In the genomic region with DNA sequence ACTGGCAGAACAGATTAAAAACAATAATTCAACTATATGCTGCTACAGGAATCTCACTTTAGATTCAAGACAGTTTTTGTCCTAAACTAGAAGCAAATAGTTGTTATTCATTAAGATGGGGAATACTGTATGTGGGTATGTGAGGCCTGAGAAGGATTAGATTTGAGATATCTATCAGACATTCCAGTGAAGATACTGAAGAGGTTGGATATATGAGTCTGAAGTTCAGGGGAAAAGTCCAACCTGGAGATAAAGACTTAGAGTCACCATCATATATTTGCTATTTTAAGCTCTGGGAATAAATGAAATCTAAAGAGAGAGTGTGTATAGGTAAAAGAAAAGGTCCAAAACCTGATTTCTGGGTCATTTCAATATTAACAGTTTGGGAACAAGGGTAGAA, we compare ENCODE assay signal across 21 cellular contexts.
DNase-seq lines count a peak whose midpoint lies in the region; ATAC-seq, FAIRE-seq and TF ChIP-seq lines count a peak whose summit lies in the region.
"Had no signal": no experiment of that assay in that cellular context is flagged by ENCODE, and none has a peak within 500 bp of the region (broad histone marks: within the 10 kb centered on the region; RNA-seq: fewer than 3 reads in every experiment).

No MANE protein-coding gene starts in this region.

- in situ Hi-C loops in mammary epithelial cell (cut with MboI; ENCODE audit: low sequenced_read_pairs in 2 of 2), result loop anchor here in 1 of 2 donors (25.0 kb wide), 1 partner anchor 100 kb away; a partner anchor contains a TSS

- no peak for TF ChIP-seq POLR2A in breast epithelium (IDR thresholded peaks at IDR 0.05)

- no peak for DNase-seq in mammary epithelial cell
- DNase-seq in breast epithelium (ENCODE audit: low spot score in 2 of 2), result no peak
- DNase-seq in astrocyte (ENCODE audit: low read depth), result no peak
- DNase-seq in left colon, result no peak
- peak; percentile 76 for DNase-seq in small intestine
- no peak for DNase-seq in CD4-positive, alpha-beta memory T cell
- no peak for DNase-seq in glomerular visceral epithelial cell (ENCODE audit: extremely low spot score)
- DNase-seq: AML-193; CD4-positive, alpha-beta T cell; CD8-positive, alpha-beta memory T cell; COR-L47; DMS79 treated with DMSO at 0.1 percent for 48 hours; GF-D8 had no signal

- intact Hi-C loops in mammary epithelial cell (cut with micrococcal nuclease) (no loop called here), breast epithelium (cut with DNase I; ENCODE audit: low total_unique reads) (no loop called here), left colon (cut with DNase I, micrococcal nuclease) (no loop called here)
- intact Hi-C loops in CD4-positive, alpha-beta memory T cell (cut with micrococcal nuclease), result no loop called here

- ATAC-seq in left colon (peak; percentile 59), GM21390 (IDR thresholded peaks at IDR 0.05; ENCODE audit: unreplicated experiment) (no peak)
- ATAC-seq: A549 had no signal

- H3K4me1 ChIP-seq in mammary epithelial cell (ENCODE audit: insufficient read depth, low read length), result peaks cover 28% of the 10 kb centered on the region
- no peaks in the 10 kb centered on the region for H3K4me1 ChIP-seq in breast epithelium
- H3K4me1 ChIP-seq in astrocyte (ENCODE audit: insufficient read depth, low read length), result no peaks in the 10 kb centered on the region
- peaks cover 3 to 6% of the 10 kb centered on the region in 2 donors for H3K4me1 ChIP-seq in small intestine (ENCODE audit: control insufficient read depth in 2 of 2, insufficient read depth in 1 of 2, low read depth in 1 of 2, low read length in 1 of 2)
- peaks cover 12% of the 10 kb centered on the region for H3K4me1 ChIP-seq in CD4-positive, alpha-beta memory T cell (ENCODE audit: insufficient read depth, low read length)

- TF ChIP-seq CTCF in mammary epithelial cell (conservative IDR thresholded peaks at IDR 0.05 in 1 of 2, IDR thresholded peaks at IDR 0.05 in 1 of 2; ENCODE audit: extremely low read depth in 1 of 2, insufficient read depth in 1 of 2, low read depth in 1 of 2, low read length in 2 of 2) (no peak), breast epithelium (IDR thresholded peaks at IDR 0.05) (no peak), astrocyte (IDR thresholded peaks at IDR 0.05; ENCODE audit: insufficient read depth, low read depth, low read length) (no peak)

- no peak overlapping the region for H3K27ac Mint-ChIP-seq in astrocyte (ENCODE audit: unreplicated experiment)
- H3K27ac Mint-ChIP-seq in CD4-positive, alpha-beta memory T cell, result no peak overlapping the region
- H3K27ac Mint-ChIP-seq: B cell; CD4-positive, alpha-beta T cell; CD8-positive, alpha-beta memory T cell had no signal

- peak; percentile 71 for FAIRE-seq in astrocyte (lab: Jason Lieb, UNC)
- no peak for FAIRE-seq in small intestine (lab: Jason Lieb, UNC)
- FAIRE-seq: A549, GM12891, GM18507 had no signal

- CTCF ChIA-PET in mammary epithelial cell (lab: Charles Lee; ENCODE audit: low non-redundant PET), result no interaction called here
- CTCF ChIA-PET in CD4-positive, alpha-beta memory T cell (lab: Charles Lee; ENCODE audit: partially characterized antibody), result no interaction called here

- H3K9me3 ChIP-seq in mammary epithelial cell (replicated peaks; ENCODE audit: insufficient read depth, low read length) (no peaks in the 10 kb centered on the region), breast epithelium (no peaks in the 10 kb centered on the region), astrocyte (ENCODE audit: insufficient read depth, low read depth, low read length) (no peaks in the 10 kb centered on the region), small intestine (ENCODE audit: control insufficient read depth, low read depth) (no peaks in the 10 kb centered on the region)
- no peaks in the 10 kb centered on the region for H3K9me3 ChIP-seq in CD4-positive, alpha-beta memory T cell (ENCODE audit: control insufficient read depth in 1 of 2, low read length in 2 of 2)
- H3K9me3 ChIP-seq: A549; BLaER1 treated with 17β-estradiol and CSF1 and Interleukin-3, amounts not matched to agents 10 nM and 100 nM had no signal

- H3K4me1 Mint-ChIP-seq in astrocyte (ENCODE audit: low read depth, unreplicated experiment), result no peaks in the 10 kb centered on the region
- no peaks in the 10 kb centered on the region for H3K4me1 Mint-ChIP-seq in CD4-positive, alpha-beta memory T cell
- H3K4me1 Mint-ChIP-seq: B cell; CD8-positive, alpha-beta memory T cell had no signal

- POLR2A ChIA-PET in CD4-positive, alpha-beta memory T cell (lab: Charles Lee; ENCODE audit: partially characterized antibody), result no interaction called here

- H3K36me3 Mint-ChIP-seq in astrocyte (ENCODE audit: low read depth, unreplicated experiment), result no peaks in the 10 kb centered on the region
- no peaks in the 10 kb centered on the region for H3K36me3 Mint-ChIP-seq in CD4-positive, alpha-beta memory T cell
- H3K36me3 Mint-ChIP-seq: CD8-positive, alpha-beta memory T cell had no signal

- no peaks in the 10 kb centered on the region for H4K20me1 ChIP-seq in mammary epithelial cell (ENCODE audit: insufficient read depth, low read length)
- H4K20me1 ChIP-seq in astrocyte (ENCODE audit: insufficient read depth, low read length), result no peaks in the 10 kb centered on the region
- H4K20me1 ChIP-seq: BLaER1 treated with 17β-estradiol and CSF1 and Interleukin-3, amounts not matched to agents 10 nM and 100 nM had no signal

- no peak overlapping the region for H3K4me3 ChIP-seq in mammary epithelial cell (replicated peaks in 1 of 3; ENCODE audit: insufficient read depth in 1 of 3, low read depth in 2 of 3, low read length in 3 of 3)
- H3K4me3 ChIP-seq in breast epithelium, result no peak overlapping the region
- no peak overlapping the region for H3K4me3 ChIP-seq in astrocyte (ENCODE audit: insufficient read depth, low read depth, low read length)
- H3K4me3 ChIP-seq in small intestine (ENCODE audit: low read depth in 1 of 2, low read length in 2 of 2), result no peak overlapping the region
- H3K4me3 ChIP-seq in CD4-positive, alpha-beta memory T cell (ENCODE audit: low read length in 2 of 2), result no peak overlapping the region
- H3K4me3 ChIP-seq: A549; BLaER1 treated with 17β-estradiol and CSF1 and Interleukin-3, amounts not matched to agents 10 nM and 100 nM had no signal

- dilution Hi-C loops in mammary epithelial cell (cut with HindIII; ENCODE audit: low sequenced_read_pairs), result loop anchor here (10.0 kb wide), 1 partner anchor 98 kb away; a partner anchor contains a TSS

- no TSS peak for BruUV-seq in mammary epithelial cell (replicated peaks; lab: Mats Ljungman, UMichigan)

- no peak overlapping the region for H3K4me3 Mint-ChIP-seq in astrocyte (ENCODE audit: unreplicated experiment)
- no peak overlapping the region for H3K4me3 Mint-ChIP-seq in CD4-positive, alpha-beta memory T cell
- H3K4me3 Mint-ChIP-seq: B cell; CD4-positive, alpha-beta T cell; CD8-positive, alpha-beta memory T cell had no signal

- H3K27me3 Mint-ChIP-seq in astrocyte (ENCODE audit: low read depth, unreplicated experiment), result peaks cover under 1% of the 10 kb centered on the region
- peaks cover 4 to 12% of the 10 kb centered on the region in 2 donors for H3K27me3 Mint-ChIP-seq in CD4-positive, alpha-beta memory T cell

- H3K9ac ChIP-seq in mammary epithelial cell (ENCODE audit: insufficient read depth, low read length) (no peak overlapping the region), astrocyte (ENCODE audit: low read length) (no peak overlapping the region)
- H3K9ac ChIP-seq: BLaER1 treated with 17β-estradiol and CSF1 and Interleukin-3, amounts not matched to agents 10 nM and 100 nM had no signal

- no peaks in the 10 kb centered on the region for H3K27me3 ChIP-seq in mammary epithelial cell (ENCODE audit: insufficient read depth, low read length)
- no peaks in the 10 kb centered on the region for H3K27me3 ChIP-seq in breast epithelium
- H3K27me3 ChIP-seq in astrocyte (ENCODE audit: insufficient read depth, low read length), result no peaks in the 10 kb centered on the region
- H3K27me3 ChIP-seq in small intestine (ENCODE audit: control insufficient read depth in 2 of 2, insufficient read depth in 2 of 2, low read length in 2 of 2), result no peaks in the 10 kb centered on the region
- peaks cover 5% of the 10 kb centered on the region for H3K27me3 ChIP-seq in CD4-positive, alpha-beta memory T cell (ENCODE audit: insufficient read depth, low read length)
- H3K27me3 ChIP-seq: BLaER1 treated with 17β-estradiol and CSF1 and Interleukin-3, amounts not matched to agents 10 nM and 100 nM had no signal

- peak overlapping the region; percentile 37 for H2AFZ ChIP-seq in mammary epithelial cell (ENCODE audit: low read depth, low read length)
- H2AFZ ChIP-seq in astrocyte (ENCODE audit: low read depth, low read length), result no peak overlapping the region

- no peak overlapping the region for H3K4me2 ChIP-seq in mammary epithelial cell (ENCODE audit: insufficient read depth, low read depth, low read length)
- H3K4me2 ChIP-seq in astrocyte (ENCODE audit: low read length), result no peak overlapping the region
- H3K4me2 ChIP-seq: A549; BLaER1 treated with 17β-estradiol and CSF1 and Interleukin-3, amounts not matched to agents 10 nM and 100 nM had no signal

- H3K27ac ChIP-seq in mammary epithelial cell (ENCODE audit: insufficient read depth, low read depth, low read length) (no peak overlapping the region), breast epithelium (no peak overlapping the region), astrocyte (ENCODE audit: low read depth, low read length) (no peak overlapping the region), small intestine (ENCODE audit: low read depth in 1 of 2, low read length in 1 of 2) (peak overlapping the region in 1 of 2 donors; percentile 6)
- no peak overlapping the region for H3K27ac ChIP-seq in CD4-positive, alpha-beta memory T cell (ENCODE audit: low read depth, low read length)
- H3K27ac ChIP-seq: 22Rv1; A549; BLaER1 treated with 17β-estradiol and CSF1 and Interleukin-3, amounts not matched to agents 10 nM and 100 nM; C4-2B had no signal

- H3K36me3 ChIP-seq in mammary epithelial cell (ENCODE audit: insufficient read depth, low read length), result no peaks in the 10 kb centered on the region
- no peaks in the 10 kb centered on the region for H3K36me3 ChIP-seq in breast epithelium
- H3K36me3 ChIP-seq in astrocyte (ENCODE audit: insufficient read depth, low read length), result no peaks in the 10 kb centered on the region
- no peaks in the 10 kb centered on the region for H3K36me3 ChIP-seq in small intestine (ENCODE audit: control insufficient read depth in 2 of 2, insufficient read depth in 2 of 2, low read length in 2 of 2)
- no peaks in the 10 kb centered on the region for H3K36me3 ChIP-seq in CD4-positive, alpha-beta memory T cell (ENCODE audit: insufficient read depth, low read length)
- H3K36me3 ChIP-seq: BLaER1 treated with 17β-estradiol and CSF1 and Interleukin-3, amounts not matched to agents 10 nM and 100 nM had no signal

- peaks cover under 1% of the 10 kb centered on the region for H3K9me3 Mint-ChIP-seq in astrocyte (ENCODE audit: unreplicated experiment)
- peaks cover 0 to 4% (median 0%) of the 10 kb centered on the region in 8 donors for H3K9me3 Mint-ChIP-seq in CD4-positive, alpha-beta memory T cell
- H3K9me3 Mint-ChIP-seq: CD4-positive, alpha-beta T cell; CD8-positive, alpha-beta memory T cell had no signal

- H3K79me2 ChIP-seq in mammary epithelial cell (ENCODE audit: insufficient read depth, low read length) (no peaks in the 10 kb centered on the region), astrocyte (ENCODE audit: insufficient read depth, low read length) (no peaks in the 10 kb centered on the region)
